23 cellular contexts compared by ENCODE assay signal in genomic region chr18:51108330-51108729, GRCh38.
"Had no signal": no experiment of that assay in that cellular context is flagged by ENCODE, and none has a peak within 500 bp of the region (broad histone marks: within the 10 kb centered on the region; RNA-seq: fewer than 3 reads in every experiment).

No MANE protein-coding gene starts in this region.

- H3K9me3 ChIP-seq: esophagus muscularis mucosa, left ventricle myocardium inferior, lower lobe of right lung, prostate gland, spleen had no signal

- DNase-seq: effector memory CD4-positive, alpha-beta T cell; foreskin fibroblast; glutamatergic neuron; kidney; left cardiac atrium; left ventricle myocardium inferior; lower lobe of right lung; midbrain; occipital lobe; spleen; stimulated activated CD4-positive, alpha-beta T cell treated with anti-CD3 and anti-CD28 coated beads, Interleukin-1b, Interleukin-23, amount 100 ng/mL, for 48 hours; stimulated activated CD4-positive, alpha-beta T cell treated with anti-CD3 and anti-CD28 coated beads, Interleukin-4, amount 100 ng/mL, for 24 hours; stimulated activated naive B cell treated with anti-CD40 and anti-IgM and Interleukin-4, amounts not matched to agents 10 μg/mL and 1 μg/mL and 100 μg/mL, for 72 hours; trophoblast cell had no signal

- H3K27ac ChIP-seq: epithelial cell of prostate, esophagus muscularis mucosa, gastroesophageal sphincter, left ventricle myocardium inferior, lower lobe of right lung, parathyroid adenoma, prostate gland, spleen had no signal

- H3K27me3 Mint-ChIP-seq: memory B cell; stimulated activated naive B cell treated with anti-CD40 and anti-IgM and Interleukin-4, amounts not matched to agents 10 μg/mL and 1 μg/mL and 100 μg/mL, for 72 hours had no signal

- H3K27me3 ChIP-seq: esophagus muscularis mucosa, spleen had no signal

- H3K4me1 ChIP-seq: parathyroid adenoma, prostate gland had no signal

- FAIRE-seq: endometrium, kidney had no signal

- H3K79me2 ChIP-seq: parathyroid adenoma had no signal

- H3K36me3 Mint-ChIP-seq: memory B cell had no signal

- H3K27ac Mint-ChIP-seq: memory B cell; nephron; stimulated activated naive B cell treated with anti-CD40 and anti-IgM and Interleukin-4, amounts not matched to agents 10 μg/mL and 1 μg/mL and 100 μg/mL, for 72 hours had no signal

- H3K4me3 Mint-ChIP-seq: memory B cell; nephron; stimulated activated naive B cell treated with anti-CD40 and anti-IgM and Interleukin-4, amounts not matched to agents 10 μg/mL and 1 μg/mL and 100 μg/mL, for 72 hours had no signal

- H3K36me3 ChIP-seq: esophagus muscularis mucosa, gastroesophageal sphincter, left ventricle myocardium inferior, lower lobe of right lung, prostate gland, spleen had no signal

- H3K4me3 ChIP-seq: esophagus muscularis mucosa, gastroesophageal sphincter, left ventricle myocardium inferior, lower lobe of right lung, prostate gland, spleen had no signal

- H3K9ac ChIP-seq: parathyroid adenoma had no signal

- ATAC-seq: gastroesophageal sphincter, left cardiac atrium, lower lobe of right lung, sciatic nerve had no signal

- H2AFZ ChIP-seq: parathyroid adenoma had no signal
